ENCODE assay signal across 25 cellular contexts in the genomic region with DNA sequence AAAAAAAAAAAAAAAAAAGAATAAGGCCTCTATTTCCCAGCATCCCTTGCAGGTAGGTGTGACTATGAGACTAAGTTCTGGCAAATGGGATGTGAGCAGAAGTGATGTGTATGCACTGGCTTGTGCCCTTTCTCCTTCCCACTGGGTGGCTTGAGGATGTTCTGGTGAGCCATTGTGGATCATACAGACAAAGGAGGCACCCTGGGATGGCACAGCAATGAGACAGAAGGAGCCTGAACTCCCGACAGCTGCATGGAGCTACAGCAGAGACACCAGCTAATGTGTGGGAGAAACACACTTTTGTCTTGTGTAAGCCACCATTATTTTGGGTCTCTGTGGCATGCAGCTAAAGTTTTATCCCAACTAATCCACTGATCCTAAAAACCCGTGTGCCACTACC.
"Had no signal": no experiment of that assay in that cellular context is flagged by ENCODE, and none has a peak within 500 bp of the region (broad histone marks: within the 10 kb centered on the region; RNA-seq: fewer than 3 reads in every experiment).

No MANE protein-coding gene starts in this region.

- H3K36me3 ChIP-seq: breast epithelium, ovary, prostate gland, uterus had no signal

- DNase-seq: activated CD4-positive, alpha-beta memory T cell treated with anti-CD3 and anti-CD28 coated beads for 36 hours; activated CD4-positive, alpha-beta T cell treated with anti-CD3 and anti-CD28 coated beads, Interleukin-2, amount 10 ng/mL, durations not matched to agents 24 days and 14 days; activated CD4-positive, CD25-positive, alpha-beta regulatory T cell treated with anti-CD3 and anti-CD28 coated beads, Interleukin-2, amount 50 U/mL, for 72 hours; activated CD8-positive, alpha-beta memory T cell treated with anti-CD3 and anti-CD28 coated beads, Interleukin-2, amount 50 U/mL, for 4 hours; activated effector memory CD4-positive, alpha-beta T cell treated with anti-CD3 and anti-CD28 coated beads, Interleukin-2, amount 50 U/mL, for 16 hours; activated naive CD4-positive, alpha-beta T cell treated with anti-CD3 and anti-CD28 coated beads, Interleukin-2, amount 50 U/mL, for 16 hours; activated naive CD8-positive, alpha-beta T cell treated with anti-CD3 and anti-CD28 coated beads, Interleukin-2, amount 50 U/mL, for 24 hours; activated T-cell treated with anti-CD3 and anti-CD28 coated beads, Interleukin-2, amount 50 U/mL, for 1 hour; amygdala; central memory CD4-positive, alpha-beta T cell; endodermal cell; hippocampal formation; left cardiac atrium; left ventricle myocardium superior; mucosa of descending colon; ovary; retina; stimulated activated CD4-positive, alpha-beta T cell treated with anti-CD3 and anti-CD28 coated beads, Interleukin-12 subunit alpha, Interleukin-12 subunit beta, amount 100 ng/mL, for 4 hours; stimulated activated CD4-positive, alpha-beta T cell treated with anti-CD3 and anti-CD28 coated beads, Interleukin-4, amount 100 ng/mL, for 1 hour; stimulated activated naive CD8-positive, alpha-beta T cell treated with anti-CD3 and anti-CD28 coated beads, Interleukin-15, Interleukin-2, amounts not matched to agents 100 U/mL and 50 U/mL, for 24 hours; uterus had no signal

- H3K27me3 ChIP-seq: breast epithelium, ovary, uterus had no signal

- H3K27ac ChIP-seq: breast epithelium, ovary, prostate gland, skin epidermis, uterus had no signal

- H3K4me3 ChIP-seq: breast epithelium, mucosa of descending colon, ovary, prostate gland, skin epidermis, uterus had no signal

- H3K9me3 ChIP-seq: breast epithelium, mucosa of descending colon, ovary, prostate gland, uterus had no signal

- ATAC-seq: activated naive CD8-positive, alpha-beta T cell treated with anti-CD3 and anti-CD28 coated beads, Interleukin-2, amount 50 U/mL, for 24 hours; left cardiac atrium; left ventricle myocardium superior; mucosa of descending colon; sciatic nerve; stimulated activated naive CD8-positive, alpha-beta T cell treated with anti-CD3 and anti-CD28 coated beads, Interleukin-15, Interleukin-2, amounts not matched to agents 100 U/mL and 50 U/mL, for 24 hours had no signal

- H3K4me1 ChIP-seq: breast epithelium, prostate gland, uterus had no signal
